In the genomic region with DNA sequence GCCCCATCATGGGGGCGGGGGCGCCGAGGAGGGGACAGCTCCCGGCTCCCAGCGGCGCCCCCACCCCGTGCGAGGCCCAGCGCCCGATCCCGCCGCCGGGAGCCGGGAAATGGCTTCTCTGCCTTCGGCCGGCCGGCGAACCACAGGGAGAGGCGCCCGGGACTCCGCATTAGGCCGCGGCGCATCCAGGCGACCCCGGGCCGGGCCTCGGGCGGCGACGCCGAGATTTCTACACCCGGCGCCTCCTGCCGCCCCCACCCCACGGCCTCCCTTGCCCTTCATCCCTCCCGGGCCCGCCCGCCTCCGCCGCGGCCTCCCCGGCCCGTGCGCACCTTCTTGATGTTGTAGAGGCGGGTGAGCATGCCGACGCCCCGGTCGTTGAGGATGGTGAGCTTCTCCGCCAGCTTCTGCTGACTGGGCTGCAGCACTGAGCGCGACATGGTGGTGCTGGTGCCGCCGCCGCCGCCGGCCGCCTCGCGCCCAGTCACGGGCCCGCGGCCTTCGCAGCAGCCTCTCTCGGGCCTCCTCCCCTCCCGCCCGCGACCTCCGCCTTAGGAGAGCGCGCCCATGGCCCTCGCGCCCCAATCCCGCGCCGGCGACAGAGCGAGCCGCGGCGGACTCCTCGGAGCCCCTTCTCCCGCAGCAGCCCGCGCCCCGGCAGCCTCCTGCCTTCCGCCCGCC, we compare ENCODE assay signal across 1 cellular context.
TF ChIP-seq lines count a peak whose summit lies in the region.

No MANE protein-coding gene starts in this region.

TF ChIP-seq in GM12878, 131 proteins besides CTCF, POLR2A, EP300 and RAD21:
- no peak for TF ChIP-seq GATAD2B (conservative IDR thresholded peaks at IDR 0.05; ENCODE audit: low read depth)
- TF ChIP-seq SUZ12 (IDR thresholded peaks at IDR 0.05; ENCODE audit: unreplicated experiment) = peak; percentile 77
